In the genomic region with DNA sequence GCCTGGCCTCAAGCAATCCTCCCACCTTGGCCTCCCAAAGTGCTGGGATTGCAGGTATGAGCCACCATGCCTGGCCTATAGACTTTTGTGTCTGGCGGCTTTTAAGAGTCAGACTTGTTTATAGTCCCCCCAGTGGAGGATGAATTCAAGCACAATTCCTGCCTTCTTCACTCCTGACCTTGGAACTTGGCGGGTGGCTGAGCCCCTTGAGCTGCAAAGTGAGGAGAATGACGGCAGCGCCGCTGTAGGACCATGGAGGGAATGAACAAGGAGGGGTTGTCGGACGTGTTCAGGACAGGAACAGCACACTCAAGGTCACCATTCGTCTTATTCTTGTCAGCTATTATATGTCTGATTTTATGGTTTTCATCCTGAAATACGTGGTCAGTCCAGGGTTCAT, we compare ENCODE assay signal across 28 cellular contexts.
"Had no signal": no experiment of that assay in that cellular context is flagged by ENCODE, and none has a peak within 500 bp of the region (broad histone marks: within the 10 kb centered on the region; RNA-seq: fewer than 3 reads in every experiment).

No MANE protein-coding gene starts in this region.

- H3K36me3 ChIP-seq: brain microvascular endothelial cell, esophagus squamous epithelium, gastroesophageal sphincter, WERI-Rb-1 had no signal

- H3K4me1 ChIP-seq: esophagus squamous epithelium had no signal

- H3K27ac ChIP-seq: brain microvascular endothelial cell, epithelial cell of prostate, esophagus squamous epithelium, gastroesophageal sphincter, WERI-Rb-1 had no signal

- H3K27me3 ChIP-seq: brain microvascular endothelial cell had no signal

- H3K9me3 ChIP-seq: esophagus squamous epithelium, gastroesophageal sphincter had no signal

- DNase-seq: activated B cell treated with CpG ODN at 0.5 μM for 24 hours; activated CD4-positive, alpha-beta T cell treated with anti-CD3 and anti-CD28 coated beads for 48 hours; activated CD4-positive, alpha-beta T cell treated with anti-CD3 and anti-CD28 coated beads, Interleukin-2, amount 50 U/mL, for 1 hour; activated CD4-positive, alpha-beta T cell treated with anti-CD3 and anti-CD28 coated beads, Interleukin-2, amount 50 U/mL, for 48 hours; activated CD8-positive, alpha-beta memory T cell treated with anti-CD3 and anti-CD28 coated beads for 24 hours; activated CD8-positive, alpha-beta T cell treated with anti-CD3 and anti-CD28 coated beads for 36 hours; activated effector memory CD4-positive, alpha-beta T cell treated with Interleukin-2 at 50 U/mL for 16 hours; activated gamma-delta T cell treated with Interleukin-2 at 50 U/mL for 16 hours; activated naive CD4-positive, alpha-beta T cell treated with anti-CD3 and anti-CD28 coated beads, Interleukin-2, amount 50 U/mL, for 16 hours; activated naive CD4-positive, alpha-beta T cell treated with Interleukin-2 at 50 U/mL for 16 hours; activated T-cell treated with anti-CD3 and anti-CD28 coated beads, Interleukin-2, amount 50 U/mL, for 4 hours; amniotic stem cell; anterior cingulate cortex; brain microvascular endothelial cell; caudate nucleus; cortex of kidney; dermis blood vessel endothelial cell; effector CD4-positive, alpha-beta T cell; esophagus squamous epithelium; foreskin melanocyte; T-helper 1 cell; T-helper 17 cell; T1000; WERI-Rb-1 had no signal

- H3K4me3 ChIP-seq: esophagus squamous epithelium, gastroesophageal sphincter had no signal

- ATAC-seq: activated CD4-positive, CD25-positive, alpha-beta regulatory T cell treated with anti-CD3 and anti-CD28 coated beads, Interleukin-2, amount 50 U/mL, for 24 hours; activated CD8-positive, alpha-beta T cell treated with anti-CD3 and anti-CD28 coated beads for 36 hours; activated T-cell treated with anti-CD3 and anti-CD28 coated beads, Interleukin-2, amount 50 U/mL, for 4 hours; activated T-helper 17 cell treated with anti-CD3 and anti-CD28 coated beads, Interleukin-2, amount 50 U/mL, for 72 hours; gastroesophageal sphincter; T-helper 17 cell had no signal
